17 cellular contexts compared by ENCODE assay signal in genomic region chr4:147927377-147928137, GRCh38.
DNase-seq lines count a peak whose midpoint lies in the region; ATAC-seq lines count a peak whose summit lies in the region.
"Had no signal": no experiment of that assay in that cellular context is flagged by ENCODE, and none has a peak within 500 bp of the region (broad histone marks: within the 10 kb centered on the region; RNA-seq: fewer than 3 reads in every experiment).

No MANE protein-coding gene starts in this region.

- intact Hi-C loops in left ventricle myocardium superior (cut with micrococcal nuclease), result no loop called here

- no peak overlapping the region for H3K4me3 Mint-ChIP-seq in naive thymus-derived CD8-positive, alpha-beta T cell
- H3K4me3 Mint-ChIP-seq: activated CD8-positive, alpha-beta T cell treated with anti-CD3 and anti-CD28 coated beads, Interleukin-2, amount 10 ng/mL, durations not matched to agents 7 days and 5 days; H9; memory B cell; stimulated activated naive CD8-positive, alpha-beta T cell treated with anti-CD3 and anti-CD28 coated beads, Interleukin-15, amount 100 ng/mL, for 72 hours had no signal

- peak overlapping the region; percentile 62 for H3K27ac ChIP-seq in stomach smooth muscle (ENCODE audit: low read length)

- POLR2A ChIA-PET in naive thymus-derived CD8-positive, alpha-beta T cell (lab: Charles Lee), result no interaction called here

- H3K27me3 ChIP-seq in H7 (ENCODE audit: control insufficient read depth, insufficient read depth, low read length) (no peaks in the 10 kb centered on the region), stomach smooth muscle (ENCODE audit: control insufficient read depth in 1 of 2, insufficient read depth in 2 of 2, low read length in 2 of 2) (no peaks in the 10 kb centered on the region)

- peaks cover 2% of the 10 kb centered on the region for H3K4me1 ChIP-seq in stomach smooth muscle (ENCODE audit: control insufficient read depth, insufficient read depth, low read length)

- no peaks in the 10 kb centered on the region for H3K27me3 Mint-ChIP-seq in naive thymus-derived CD8-positive, alpha-beta T cell
- H3K27me3 Mint-ChIP-seq: memory B cell; stimulated activated naive CD8-positive, alpha-beta T cell treated with anti-CD3 and anti-CD28 coated beads, Interleukin-15, amount 100 ng/mL, for 72 hours had no signal

- no peaks in the 10 kb centered on the region for H3K4me1 Mint-ChIP-seq in naive thymus-derived CD8-positive, alpha-beta T cell
- H3K4me1 Mint-ChIP-seq: memory B cell; stimulated activated naive CD8-positive, alpha-beta T cell treated with anti-CD3 and anti-CD28 coated beads, Interleukin-15, amount 100 ng/mL, for 72 hours had no signal

- peaks cover 0 to 8% (median 7%) of the 10 kb centered on the region in 3 donors for H3K36me3 Mint-ChIP-seq in naive thymus-derived CD8-positive, alpha-beta T cell
- H3K36me3 Mint-ChIP-seq: memory B cell had no signal

- ATAC-seq in left ventricle myocardium superior (peak; percentile 83), HG03135 (IDR thresholded peaks at IDR 0.05; ENCODE audit: unreplicated experiment) (no peak)
- ATAC-seq in naive thymus-derived CD8-positive, alpha-beta T cell, result no peak
- ATAC-seq: activated CD8-positive, alpha-beta T cell treated with anti-CD3 and anti-CD28 coated beads, Interleukin-2, amount 10 ng/mL, durations not matched to agents 7 days and 5 days; stimulated activated naive CD8-positive, alpha-beta T cell treated with anti-CD3 and anti-CD28 coated beads, Interleukin-15, amount 100 ng/mL, for 72 hours had no signal

- no peaks in the 10 kb centered on the region for H3K9me3 ChIP-seq in stomach smooth muscle (ENCODE audit: control insufficient read depth in 2 of 2, low read length in 2 of 2)

- H3K27ac Mint-ChIP-seq in naive thymus-derived CD8-positive, alpha-beta T cell, result no peak overlapping the region
- H3K27ac Mint-ChIP-seq: activated CD8-positive, alpha-beta T cell treated with anti-CD3 and anti-CD28 coated beads, Interleukin-2, amount 10 ng/mL, durations not matched to agents 7 days and 5 days; memory B cell; stimulated activated naive CD8-positive, alpha-beta T cell treated with anti-CD3 and anti-CD28 coated beads, Interleukin-15, amount 100 ng/mL, for 72 hours had no signal

- DNase-seq in H7, result peak; percentile 26
- DNase-seq in amniotic epithelial cell (ENCODE audit: low read depth), result peak; percentile 22
- peak; percentile 53 for DNase-seq in left ventricle myocardium superior
- no peak for DNase-seq in naive thymus-derived CD8-positive, alpha-beta T cell
- no peak for DNase-seq in NCI-H510A treated with DMSO at 0.1 percent for 48 hours (lab: John Stamatoyannopoulos, UW)
- DNase-seq: activated CD8-positive, alpha-beta T cell treated with anti-CD3 and anti-CD28 coated beads, Interleukin-2, amount 10 ng/mL, durations not matched to agents 7 days and 5 days; activated naive CD4-positive, alpha-beta T cell treated with Interleukin-2 at 50 U/mL for 16 hours; COR-L47; H9; head of caudate nucleus; KBM-7; NCI-H187 treated with DMSO at 0.1 percent for 48 hours; stimulated activated CD4-positive, alpha-beta T cell treated with anti-CD3 and anti-CD28 coated beads, Interleukin-4, amount 100 ng/mL, for 1 hour; stimulated activated naive CD8-positive, alpha-beta T cell treated with anti-CD3 and anti-CD28 coated beads, Interleukin-15, amount 100 ng/mL, for 72 hours had no signal

- H3K36me3 ChIP-seq in H7 (replicated peaks; ENCODE audit: control insufficient read depth, insufficient read depth, low read length) (no peaks in the 10 kb centered on the region), stomach smooth muscle (ENCODE audit: control insufficient read depth in 2 of 2, insufficient read depth in 2 of 2, low read length in 2 of 2) (peaks cover 2 to 4% of the 10 kb centered on the region in 2 donors)

- no peak overlapping the region for H3K4me3 ChIP-seq in H7 (ENCODE audit: insufficient read depth, low read depth, low read length)
- H3K4me3 ChIP-seq in stomach smooth muscle (ENCODE audit: low read length in 2 of 2), result peak overlapping the region in 1 of 2 donors; percentile 5

- H3K9ac ChIP-seq in stomach smooth muscle (ENCODE audit: low read length in 2 of 2), result no peak overlapping the region

- H3K9me3 Mint-ChIP-seq in naive thymus-derived CD8-positive, alpha-beta T cell, result peaks cover 0 to 3% (median 0%) of the 10 kb centered on the region in 9 donors
- H3K9me3 Mint-ChIP-seq: H9; memory B cell; stimulated activated naive CD8-positive, alpha-beta T cell treated with anti-CD3 and anti-CD28 coated beads, Interleukin-15, amount 100 ng/mL, for 72 hours had no signal

Comparison
In these comparisons a context has a peak if more than half of its experiments do, and no peak if none do; other contexts are left out.
1. DNase-seq: peak in H7 (single experiment), amniotic epithelial cell (single experiment) and left ventricle myocardium superior (single experiment); none in naive thymus-derived CD8-positive, alpha-beta T cell (0 of 10) and NCI-H510A treated with DMSO at 0.1 percent for 48 hours (single experiment).